ENCODE assay signal across 9 cellular contexts in the genomic region with DNA sequence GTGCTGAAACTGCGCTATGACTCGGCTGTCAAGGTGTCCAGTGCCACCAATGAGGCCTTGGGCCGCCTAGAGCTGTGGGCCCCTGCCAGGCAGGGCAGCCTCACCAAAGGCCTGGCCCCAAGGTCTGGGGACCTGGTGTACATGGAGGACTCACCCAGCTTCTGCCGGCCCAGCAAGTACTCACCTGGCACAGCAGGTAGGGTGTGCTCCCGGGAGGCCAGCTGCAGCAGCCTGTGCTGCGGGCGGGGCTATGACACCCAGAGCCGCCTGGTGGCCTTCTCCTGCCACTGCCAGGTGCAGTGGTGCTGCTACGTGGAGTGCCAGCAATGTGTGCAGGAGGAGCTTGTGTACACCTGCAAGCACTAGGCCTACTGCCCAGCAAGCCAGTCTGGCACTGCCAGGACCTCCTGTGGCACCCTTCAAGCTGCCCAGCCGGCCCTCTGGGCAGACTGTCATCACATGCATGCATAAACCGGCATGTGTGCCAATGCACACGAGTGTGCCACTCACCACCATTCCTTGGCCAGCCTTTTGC. TPM values are rescaled to one million over a fixed set of nuclear protein-coding genes. Genes with fewer than 3 reads are reported as not detected.
A peak's percentile ranks its signal among the peaks of the same experiment; 100 is the strongest.
DNase-seq lines count a peak whose midpoint lies in the region; ATAC-seq and TF ChIP-seq lines count a peak whose summit lies in the region.
"Had no signal": no experiment of that assay in that cellular context is flagged by ENCODE, and none has a peak within 500 bp of the region (broad histone marks: within the 10 kb centered on the region; RNA-seq: fewer than 3 reads in every experiment).

No MANE protein-coding gene starts in this region.

- no peaks in the 10 kb centered on the region for H3K36me3 Mint-ChIP-seq in chondrocyte (ENCODE audit: low read depth)
- no peaks in the 10 kb centered on the region for H3K36me3 Mint-ChIP-seq in stimulated activated memory B cell treated with anti-CD40 and anti-IgM and Interleukin-4, amounts not matched to agents 10 μg/mL and 1 μg/mL and 100 μg/mL, for 72 hours

- H3K4me1 Mint-ChIP-seq in chondrocyte (ENCODE audit: low read depth): no peaks in the 10 kb centered on the region
- H3K4me1 Mint-ChIP-seq in stimulated activated memory B cell treated with anti-CD40 and anti-IgM and Interleukin-4, amounts not matched to agents 10 μg/mL and 1 μg/mL and 100 μg/mL, for 72 hours: no peaks in the 10 kb centered on the region

- no peak overlapping the region for H3K4me3 Mint-ChIP-seq in chondrocyte (ENCODE audit: unreplicated experiment)
- no peak overlapping the region for H3K4me3 Mint-ChIP-seq in stimulated activated memory B cell treated with anti-CD40 and anti-IgM and Interleukin-4, amounts not matched to agents 10 μg/mL and 1 μg/mL and 100 μg/mL, for 72 hours

- DNase-seq in SIG-M5 treated with dmso at 0.1 percent for 504 hours (lab: John Stamatoyannopoulos, UW; ENCODE audit: unreplicated experiment) (peak; percentile 27), SIG-M5 (lab: John Stamatoyannopoulos, UW) (no peak), NCI-H2081 treated with DMSO at 0.1 percent for 48 hours (lab: John Stamatoyannopoulos, UW) (peak; percentile 51), chondrocyte (ENCODE audit: low spot score) (peak; percentile 89), kidney glomerular epithelial cell (lab: John Stamatoyannopoulos, UW) (no peak)
- DNase-seq: effector memory CD4-positive, alpha-beta T cell had no signal

- H3K27me3 Mint-ChIP-seq in chondrocyte (ENCODE audit: low read depth): peaks cover 1% of the 10 kb centered on the region
- H3K27me3 Mint-ChIP-seq in stimulated activated memory B cell treated with anti-CD40 and anti-IgM and Interleukin-4, amounts not matched to agents 10 μg/mL and 1 μg/mL and 100 μg/mL, for 72 hours: no peaks in the 10 kb centered on the region

- no peak overlapping the region for H3K27ac Mint-ChIP-seq in chondrocyte (ENCODE audit: unreplicated experiment)
- H3K27ac Mint-ChIP-seq in stimulated activated memory B cell treated with anti-CD40 and anti-IgM and Interleukin-4, amounts not matched to agents 10 μg/mL and 1 μg/mL and 100 μg/mL, for 72 hours: no peak overlapping the region

- H3K9me3 Mint-ChIP-seq in chondrocyte (ENCODE audit: low read depth): no peaks in the 10 kb centered on the region
- H3K9me3 Mint-ChIP-seq in stimulated activated memory B cell treated with anti-CD40 and anti-IgM and Interleukin-4, amounts not matched to agents 10 μg/mL and 1 μg/mL and 100 μg/mL, for 72 hours: no peaks in the 10 kb centered on the region

- peak; percentile 62 for ATAC-seq in stimulated activated memory B cell treated with anti-CD40 and anti-IgM and Interleukin-4, amounts not matched to agents 10 μg/mL and 1 μg/mL and 100 μg/mL, for 72 hours
- no peak for ATAC-seq in GM21786 (IDR thresholded peaks at IDR 0.05; ENCODE audit: unreplicated experiment)
- no peak for ATAC-seq in GM19455 (IDR thresholded peaks at IDR 0.05; ENCODE audit: unreplicated experiment)

- peak; percentile 35 for TF ChIP-seq CTCF in chondrocyte (IDR thresholded peaks at IDR 0.05)

RNA-seq across cellular contexts. Expression of a gene that starts 25.0 kb away (rescaled TPM):
- not detected in 3 replicates for total RNA-seq in chondrocyte

RNA-seq across cellular contexts. Expression of a gene that starts 46.5 kb away (rescaled TPM):
- total RNA-seq in chondrocyte: 56.5 to 77.7 TPM (median 58.8 TPM) in 3 replicates

RNA-seq across cellular contexts. Expression of a gene that starts 57.9 kb away (rescaled TPM):
- total RNA-seq in chondrocyte: 4.1 to 5.2 TPM (median 4.9 TPM) in 3 replicates

Comparison
In these comparisons a context has a peak if more than half of its experiments do, and no peak if none do; other contexts are left out.
1. DNase-seq: peak in SIG-M5 treated with dmso at 0.1 percent for 504 hours (single experiment), NCI-H2081 treated with DMSO at 0.1 percent for 48 hours (single experiment) and chondrocyte (single experiment); none in SIG-M5 (single experiment) and kidney glomerular epithelial cell (single experiment).